Comparison of ENCODE assay signal across 23 cellular contexts in genomic region chr3:177893321-177893720, GRCh38.
A peak's percentile ranks its signal among the peaks of the same experiment; 100 is the strongest.
DNase-seq lines count a peak whose midpoint lies in the region; FAIRE-seq and TF ChIP-seq lines count a peak whose summit lies in the region.
"Had no signal": no experiment of that assay in that cellular context is flagged by ENCODE, and none has a peak within 500 bp of the region (broad histone marks: within the 10 kb centered on the region; RNA-seq: fewer than 3 reads in every experiment).

No MANE protein-coding gene starts in this region.

- WGBS in liver, result 76% methylated on average over 2 of the region's 2 CpGs

- CTCF ChIA-PET in AG04449 (lab: Yijun Ruan, JAX), result interaction anchor here (1.2 kb wide), 1 partner anchor 14 kb away, joined by 3 read pairs; no protein-coding TSS in a partner anchor

- H3K27me3 ChIP-seq in liver (ENCODE audit: control insufficient read depth in 4 of 4, insufficient read depth in 4 of 4, low read length in 3 of 4), result no peaks in the 10 kb centered on the region
- no peaks in the 10 kb centered on the region for H3K27me3 ChIP-seq in colonic mucosa
- H3K27me3 ChIP-seq: tibial nerve had no signal

- H3K36me3 Mint-ChIP-seq in chondrocyte (ENCODE audit: low read depth) (peaks cover 4% of the 10 kb centered on the region), mesothelial cell of epicardium (peaks cover 5% of the 10 kb centered on the region)
- H3K36me3 Mint-ChIP-seq: IgD-negative memory B cell had no signal

- H3K27me3 Mint-ChIP-seq in chondrocyte (ENCODE audit: low read depth) (no peaks in the 10 kb centered on the region), mesothelial cell of epicardium (ENCODE audit: low read depth) (no peaks in the 10 kb centered on the region)
- H3K27me3 Mint-ChIP-seq: IgD-negative memory B cell had no signal

- no peak overlapping the region for H3K4me3 ChIP-seq in AG04449 (ENCODE audit: low read depth, low read length)
- H3K4me3 ChIP-seq in liver (ENCODE audit: low read depth in 1 of 3, low read length in 3 of 3), result no peak overlapping the region
- H3K4me3 ChIP-seq in colonic mucosa, result no peak overlapping the region
- H3K4me3 ChIP-seq: tibial nerve had no signal

- H3K27ac Mint-ChIP-seq in chondrocyte (ENCODE audit: unreplicated experiment) (no peak overlapping the region), mesothelial cell of epicardium (no peak overlapping the region)
- H3K27ac Mint-ChIP-seq: activated naive CD4-positive, alpha-beta T cell treated with anti-CD3 and anti-CD28 coated beads, Interleukin-2, amount 50 U/mL, for 72 hours; B cell; IgD-negative memory B cell had no signal

- H3K36me3 ChIP-seq in liver (ENCODE audit: control insufficient read depth in 4 of 4, insufficient read depth in 3 of 4, low read depth in 1 of 4, low read length in 3 of 4) (peaks cover 0 to 13% (median 3%) of the 10 kb centered on the region in 4 donors), colonic mucosa (no peaks in the 10 kb centered on the region)
- H3K36me3 ChIP-seq: tibial nerve had no signal

- TF ChIP-seq CTCF in AG04449 (IDR thresholded peaks at IDR 0.05; ENCODE audit: insufficient read depth, low read length, missing control alignments), result peak; percentile 4
- peak; percentile 70 for TF ChIP-seq CTCF in chondrocyte (IDR thresholded peaks at IDR 0.05)
- peak; percentile 26 for TF ChIP-seq CTCF in liver (IDR thresholded peaks at IDR 0.05; ENCODE audit: low read depth, low read length, missing input control)
- no peak for TF ChIP-seq CTCF in mesothelial cell of epicardium (IDR thresholded peaks at IDR 0.05; ENCODE audit: unreplicated experiment)
- TF ChIP-seq CTCF in colonic mucosa (IDR thresholded peaks at IDR 0.05), result no peak

- POLR2A ChIA-PET in AG04449 (lab: Yijun Ruan, JAX), result no interaction called here

- FAIRE-seq in GM19239 (lab: Jason Lieb, UNC), result no peak

- peaks cover 0 to 7% (median 3%) of the 10 kb centered on the region in 4 donors for H3K9me3 ChIP-seq in liver (ENCODE audit: control insufficient read depth in 4 of 4, low read length in 3 of 4)
- no peaks in the 10 kb centered on the region for H3K9me3 ChIP-seq in colonic mucosa

- DNase-seq in AG04449 (ENCODE audit: low read depth, low spot score) (no peak), HCEC 1CT (peak; percentile 58), chondrocyte (ENCODE audit: low spot score) (no peak), mesothelial cell of epicardium (ENCODE audit: low spot score in 2 of 2, unreplicated experiment in 2 of 2) (no peak), colonic mucosa (no peak), KG1 (lab: John Stamatoyannopoulos, UW) (no peak), GM19239 (ENCODE audit: insufficient read length, low spot score) (no peak)
- DNase-seq: activated CD4-positive, alpha-beta T cell treated with anti-CD3 and anti-CD28 coated beads for 48 hours; activated T-cell treated with anti-CD3 and anti-CD28 coated beads, Interleukin-2, amount 50 U/mL, for 1 hour; central memory CD4-positive, alpha-beta T cell; DMS153; GOT3; hypothalamus; NCI-H1105 treated with DMSO at 0.1 percent for 48 hours; NCI-H2227 treated with DMSO at 0.1 percent for 48 hours; stimulated activated CD4-positive, alpha-beta T cell treated with anti-CD3 and anti-CD28 coated beads, Interleukin-4, amount 100 ng/mL, for 1 hour; T1000 had no signal

- no peak overlapping the region for H3K27ac ChIP-seq in liver (ENCODE audit: low read depth in 1 of 2, low read length in 2 of 2)
- H3K27ac ChIP-seq in colonic mucosa, result no peak overlapping the region

- no peak overlapping the region for H3K4me3 Mint-ChIP-seq in chondrocyte (ENCODE audit: unreplicated experiment)
- H3K4me3 Mint-ChIP-seq in mesothelial cell of epicardium, result no peak overlapping the region
- H3K4me3 Mint-ChIP-seq: B cell, IgD-negative memory B cell, neural crest cell had no signal

- peak; percentile 16 to 65 for TF ChIP-seq RAD21 in liver (IDR thresholded peaks at IDR 0.05)

- H3K9ac ChIP-seq in liver (ENCODE audit: low read depth in 1 of 2, low read length in 2 of 2) (no peak overlapping the region), colonic mucosa (ENCODE audit: low read depth in 2 of 2, low read length in 2 of 2) (no peak overlapping the region)

- intact Hi-C loops in colonic mucosa (cut with DNase I), result no loop called here

- H3K9me3 Mint-ChIP-seq in chondrocyte (ENCODE audit: low read depth), result peaks cover 17% of the 10 kb centered on the region
- peaks cover 18% of the 10 kb centered on the region for H3K9me3 Mint-ChIP-seq in mesothelial cell of epicardium

- H3K4me1 Mint-ChIP-seq in chondrocyte (ENCODE audit: low read depth) (peaks cover 51% of the 10 kb centered on the region), mesothelial cell of epicardium (peaks cover 14% of the 10 kb centered on the region)
- H3K4me1 Mint-ChIP-seq: B cell had no signal

- no peaks in the 10 kb centered on the region for H3K4me1 ChIP-seq in liver (ENCODE audit: control insufficient read depth in 4 of 4, insufficient read depth in 4 of 4, low read length in 3 of 4)
- no peaks in the 10 kb centered on the region for H3K4me1 ChIP-seq in colonic mucosa

TF ChIP-seq in liver, 16 proteins besides CTCF, POLR2A, EP300 and RAD21:
- TF ChIP-seq SP1 (IDR thresholded peaks at IDR 0.05) (peak; percentile 50), JUND (IDR thresholded peaks at IDR 0.05) (no peak), RXRA (IDR thresholded peaks at IDR 0.05) (no peak), GABPA (IDR thresholded peaks at IDR 0.05 in 1 of 2, conservative IDR thresholded peaks at IDR 0.05 in 1 of 2) (no peak), HNF4A (conservative IDR thresholded peaks at IDR 0.05) (no peak), EGR1 (IDR thresholded peaks at IDR 0.05; ENCODE audit: low read depth in 2 of 2) (peak in 1 of 2 donors; percentile 20), TAF1 (conservative IDR thresholded peaks at IDR 0.05) (no peak), MAX (IDR thresholded peaks at IDR 0.05) (no peak), ATF3 (IDR thresholded peaks at IDR 0.05) (no peak), FOXA2 (IDR thresholded peaks at IDR 0.05) (no peak), NR2F2 (IDR thresholded peaks at IDR 0.05) (peak; percentile 69)

Comparison
In these comparisons a context has a peak if more than half of its experiments do, and no peak if none do; other contexts are left out.
1. CTCF ChIP-seq: peak in AG04449 (single experiment), chondrocyte (single experiment) and liver (single experiment); none in mesothelial cell of epicardium (single experiment) and colonic mucosa (single experiment).